In genomic region chr2:174820361-174820760, GRCh38 we compare ENCODE assay signal across 27 cellular contexts. TPM values are rescaled to one million over a fixed set of nuclear protein-coding genes. Genes with fewer than 3 reads are reported as not detected.
A peak's percentile ranks its signal among the peaks of the same experiment; 100 is the strongest.
DNase-seq lines count a peak whose midpoint lies in the region; ATAC-seq, FAIRE-seq and TF ChIP-seq lines count a peak whose summit lies in the region.
"Had no signal": no experiment of that assay in that cellular context is flagged by ENCODE, and none has a peak within 500 bp of the region (broad histone marks: within the 10 kb centered on the region; RNA-seq: fewer than 3 reads in every experiment).

No MANE protein-coding gene starts in this region.

- H2BK120ac ChIP-seq in neuronal stem cell (ENCODE audit: low read depth, low read length): no peak overlapping the region

- H3K36me3 ChIP-seq in neuronal stem cell (replicated peaks in 1 of 2; ENCODE audit: control insufficient read depth in 2 of 2, insufficient read depth in 2 of 2, low read length in 2 of 2) (peaks cover 15 to 77% of the 10 kb centered on the region in 2 donors), HepG2 (replicated peaks in 1 of 2; ENCODE audit: control insufficient read depth in 1 of 2, insufficient read depth in 2 of 2, low read length in 2 of 2) (no peaks in the 10 kb centered on the region)
- H3K36me3 ChIP-seq: BLaER1 treated with 17β-estradiol and CSF1 and Interleukin-3, amounts not matched to agents 10 nM and 100 nM had no signal

- peak overlapping the region; percentile 58 for H2BK12ac ChIP-seq in neuronal stem cell (ENCODE audit: low read length)

- TF ChIP-seq CTCF in WTC11 (IDR thresholded peaks at IDR 0.05) (no peak), endothelial cell (IDR thresholded peaks at IDR 0.05; ENCODE audit: unreplicated experiment) (no peak), HepG2 (CRISPR knock-in tag; IDR thresholded peaks at IDR 0.05) (no peak)

- TF ChIP-seq EP300 in HepG2 (IDR thresholded peaks at IDR 0.05; ENCODE audit: low read depth in 2 of 2, low read length in 2 of 2): no peak
- no peak for TF ChIP-seq EP300 in HepG2 (CRISPR knock-in tag; IDR thresholded peaks at IDR 0.05; ENCODE audit: borderline replicate concordance)

- POLR2A ChIA-PET in WTC11 (lab: Charles Lee): no interaction called here
- POLR2A ChIA-PET in HepG2 (lab: Yijun Ruan, JAX): no interaction called here

- no peak for TF ChIP-seq RAD21 in HepG2 (CRISPR knock-in tag; IDR thresholded peaks at IDR 0.05)

- peak overlapping the region in 1 of 2 donors; percentile 4 for H3K4me3 ChIP-seq in neuronal stem cell (ENCODE audit: low read length in 2 of 2)
- H3K4me3 ChIP-seq in HepG2 (replicated peaks in 1 of 3; ENCODE audit: insufficient read depth in 1 of 3, low read depth in 2 of 3, low read length in 3 of 3): no peak overlapping the region
- H3K4me3 ChIP-seq: A549; BLaER1 treated with 17β-estradiol and CSF1 and Interleukin-3, amounts not matched to agents 10 nM and 100 nM; GM23338; HAP-1 had no signal

- H3K4me2 ChIP-seq in neuronal stem cell (ENCODE audit: insufficient read depth, low read length, poor library complexity, severe bottlenecking): no peak overlapping the region
- no peak overlapping the region for H3K4me2 ChIP-seq in HepG2 (ENCODE audit: low read depth, low read length)
- H3K4me2 ChIP-seq: A549; BLaER1 treated with 17β-estradiol and CSF1 and Interleukin-3, amounts not matched to agents 10 nM and 100 nM; GM23338 had no signal

- H3K36me3 Mint-ChIP-seq in WTC11: peaks cover 34% of the 10 kb centered on the region
- peaks cover 19% of the 10 kb centered on the region for H3K36me3 Mint-ChIP-seq in endothelial cell (ENCODE audit: low read depth, unreplicated experiment)
- H3K36me3 Mint-ChIP-seq: CD14-positive monocyte had no signal

- H3K14ac ChIP-seq in neuronal stem cell (ENCODE audit: low read length): no peak overlapping the region

- TF ChIP-seq POLR2A in HepG2 (IDR thresholded peaks at IDR 0.05; ENCODE audit: insufficient read depth in 1 of 2, low read depth in 2 of 2, low read length in 2 of 2): no peak

- no peaks in the 10 kb centered on the region for H3K27me3 ChIP-seq in neuronal stem cell (ENCODE audit: control insufficient read depth in 3 of 3, insufficient read depth in 3 of 3, low read depth in 1 of 3, low read length in 3 of 3)
- H3K27me3 ChIP-seq in HepG2 (ENCODE audit: control insufficient read depth in 1 of 2, insufficient read depth in 2 of 2, low read length in 2 of 2): no peaks in the 10 kb centered on the region
- H3K27me3 ChIP-seq: BE2C; BLaER1 treated with 17β-estradiol and CSF1 and Interleukin-3, amounts not matched to agents 10 nM and 100 nM had no signal

- no peak overlapping the region for H3K23ac ChIP-seq in neuronal stem cell (ENCODE audit: low read depth, low read length, poor library complexity)

- intact Hi-C loops in HepG2 (cut with micrococcal nuclease; ENCODE audit: unreplicated experiment): no loop called here

- H3K4me1 ChIP-seq in neuronal stem cell (ENCODE audit: control insufficient read depth in 2 of 2, insufficient read depth in 1 of 2, low read depth in 1 of 2, low read length in 2 of 2) (no peaks in the 10 kb centered on the region), HepG2 (ENCODE audit: insufficient read depth, low read length) (no peaks in the 10 kb centered on the region)
- H3K4me1 ChIP-seq: BE2C; BLaER1 treated with 17β-estradiol and CSF1 and Interleukin-3, amounts not matched to agents 10 nM and 100 nM had no signal

- H3K27ac ChIP-seq in neuronal stem cell (replicated peaks; ENCODE audit: low read length) (no peak overlapping the region), HepG2 (ENCODE audit: extremely low read length, insufficient read depth, low read length) (no peak overlapping the region)
- H3K27ac ChIP-seq: A549; BLaER1 treated with 17β-estradiol and CSF1 and Interleukin-3, amounts not matched to agents 10 nM and 100 nM had no signal

- no peak overlapping the region for H2BK15ac ChIP-seq in neuronal stem cell (ENCODE audit: low read length)

- in situ Hi-C loops in HepG2 (cut with HindIII; ENCODE audit: extremely low pct_ligation_motif_present, low pct_unique_long_range_greater_than_20kb): no loop called here

- H4K91ac ChIP-seq in neuronal stem cell (ENCODE audit: low read depth, low read length, poor library complexity): no peak overlapping the region

- H3K9me3 Mint-ChIP-seq in WTC11 (peaks cover 22% of the 10 kb centered on the region), endothelial cell (ENCODE audit: unreplicated experiment) (no peaks in the 10 kb centered on the region)
- H3K9me3 Mint-ChIP-seq: CD4-positive, alpha-beta T cell; CD8-positive, alpha-beta memory T cell; GM23338; HFFc6 had no signal

- no peak overlapping the region for H4K8ac ChIP-seq in neuronal stem cell (ENCODE audit: low read depth, low read length)

- H3K18ac ChIP-seq in neuronal stem cell (ENCODE audit: low read length): peak overlapping the region; percentile 71

- H3K4me3 Mint-ChIP-seq in WTC11 (no peak overlapping the region), endothelial cell (ENCODE audit: unreplicated experiment) (peak overlapping the region; percentile 47)
- H3K4me3 Mint-ChIP-seq: CD14-positive monocyte; CD4-positive, alpha-beta T cell; CD8-positive, alpha-beta memory T cell; GM23338; HFFc6 had no signal

- H4K20me1 ChIP-seq in HepG2 (ENCODE audit: insufficient read depth, low read length): no peaks in the 10 kb centered on the region
- H4K20me1 ChIP-seq: BLaER1 treated with 17β-estradiol and CSF1 and Interleukin-3, amounts not matched to agents 10 nM and 100 nM had no signal

- no peak overlapping the region for H2BK5ac ChIP-seq in neuronal stem cell (ENCODE audit: low read length)

- no peak overlapping the region for H2AFZ ChIP-seq in neuronal stem cell (ENCODE audit: low read length)
- H2AFZ ChIP-seq in HepG2 (ENCODE audit: low read length): no peak overlapping the region
- H2AFZ ChIP-seq: GM23338 had no signal

- H3K4me1 Mint-ChIP-seq in WTC11: peaks cover 15% of the 10 kb centered on the region
- H3K4me1 Mint-ChIP-seq in endothelial cell (ENCODE audit: unreplicated experiment): peaks cover 4% of the 10 kb centered on the region
- H3K4me1 Mint-ChIP-seq: CD14-positive monocyte; CD8-positive, alpha-beta memory T cell had no signal

- no CpG with 5 or more reads among the region's 6 CpGs for WGBS in neuronal stem cell (ENCODE audit: extremely low coverage in 2 of 2, insufficient read length in 2 of 2, insufficient replicate concordance in 1 of 2), 2 donors
- 53% methylated on average over 6 of the region's 6 CpGs for WGBS in HepG2 (ENCODE audit: low lambda C conversion rate)

- H3K9ac ChIP-seq in neuronal stem cell (ENCODE audit: low read depth, low read length, poor library complexity): no peak overlapping the region
- H3K9ac ChIP-seq in HepG2 (ENCODE audit: insufficient read depth, low read depth, low read length): no peak overlapping the region
- H3K9ac ChIP-seq: BLaER1 treated with 17β-estradiol and CSF1 and Interleukin-3, amounts not matched to agents 10 nM and 100 nM had no signal

- ATAC-seq in WTC11 (no peak), HepG2 (no peak)
- ATAC-seq: A549, GM23338 had no signal

- H3K9me3 ChIP-seq in neuronal stem cell (replicated peaks in 1 of 2; ENCODE audit: control insufficient read depth in 2 of 2, insufficient read depth in 1 of 2, low read depth in 1 of 2, low read length in 2 of 2) (peaks cover 7 to 35% of the 10 kb centered on the region in 2 donors), HepG2 (ENCODE audit: low read length) (no peaks in the 10 kb centered on the region)
- H3K9me3 ChIP-seq: A549; BE2C; BLaER1 treated with 17β-estradiol and CSF1 and Interleukin-3, amounts not matched to agents 10 nM and 100 nM; HAP-1 had no signal

- peaks cover 3% of the 10 kb centered on the region for H3K79me1 ChIP-seq in neuronal stem cell (ENCODE audit: low read depth, low read length)

- CTCF ChIA-PET in WTC11 (lab: Charles Lee) (no interaction called here), HepG2 (lab: Yijun Ruan, JAX; ENCODE audit: low intra/inter-chr PET ratio, low total read pairs) (no interaction called here)

- DNase-seq in WTC11 (ENCODE audit: low spot score) (no peak), endothelial cell (ENCODE audit: low spot score) (no peak), neuronal stem cell (ENCODE audit: low spot score) (no peak), GDM1 (lab: John Stamatoyannopoulos, UW) (no peak), HepG2 (ENCODE audit: low spot score) (no peak), retina (no peak)
- no peak for DNase-seq in activated naive CD4-positive, alpha-beta T cell (lab: John Stamatoyannopoulos, UW)
- DNase-seq: 8988T; ACHN; AML-193; BE2C; CD4-positive, alpha-beta T cell; CD8-positive, alpha-beta memory T cell; DMS 273 treated with DMSO at 0.1 percent for 48 hours; DMS79; EL; GF-D8; HFFc6 had no signal

- no peaks in the 10 kb centered on the region for H3K79me2 ChIP-seq in HepG2 (ENCODE audit: insufficient read depth, low read length)

- H3K27ac Mint-ChIP-seq in WTC11 (0 out of 2 replicates have a peak overlapping the region, but pooled peaks have one; percentile 65), endothelial cell (ENCODE audit: unreplicated experiment) (peak overlapping the region; percentile 36)
- H3K27ac Mint-ChIP-seq: CD4-positive, alpha-beta T cell; CD8-positive, alpha-beta memory T cell; GM23338; HFFc6 had no signal

- H3K4ac ChIP-seq in neuronal stem cell (ENCODE audit: low read length): no peak overlapping the region

- no TSS peak for BruUV-seq in HepG2 (replicated peaks; lab: Mats Ljungman, UMichigan)

- H3K27me3 Mint-ChIP-seq in WTC11 (ENCODE audit: low read depth) (no peaks in the 10 kb centered on the region), endothelial cell (ENCODE audit: unreplicated experiment) (peaks cover 1% of the 10 kb centered on the region)

- FAIRE-seq in HepG2 (lab: Jason Lieb, UNC): no peak
- FAIRE-seq: A549, D721Med, GM12891, GM18507, H54 had no signal

- no peak overlapping the region for H2AK5ac ChIP-seq in neuronal stem cell (ENCODE audit: low read depth, low read length)

RNA-seq across cellular contexts. Expression of gene CHRNA1, which starts 56.1 kb away (rescaled TPM):
- not detected in 3 replicates for total RNA-seq in WTC11 (2021)
- 0.41 TPM for total RNA-seq in endothelial cell (ENCODE audit: unreplicated experiment)
- not detected for polyA plus RNA-seq in neuronal stem cell (2013, experiment 1 of 2)
- not detected for polyA plus RNA-seq in neuronal stem cell (2013, experiment 2 of 2)
- total RNA-seq in HepG2 (2016; rRNA removed; fragmentation: Illumina TruSeq; extraction: Trizol): not detected in 2 replicates
- total RNA-seq in HepG2 (2016; cell fraction: cytosol; rRNA removed; fragmentation: Illumina TruSeq; extraction: Trizol; ENCODE audit: low read depth): not detected in 2 replicates
- total RNA-seq in HepG2 (2016; cell fraction: insoluble cytoplasmic fraction; rRNA removed; fragmentation: Illumina TruSeq; extraction: Trizol): not detected in 2 replicates
- total RNA-seq in HepG2 (2016; cell fraction: membrane; rRNA removed; fragmentation: Illumina TruSeq; extraction: Trizol): not detected in 2 replicates
- total RNA-seq in HepG2 (2016; cell fraction: nucleus; rRNA removed; fragmentation: Illumina TruSeq; extraction: Trizol): not detected in 2 replicates
- not detected in 2 replicates for polyA plus RNA-seq in HepG2 (2011; rRNA removed)
- not detected in 2 replicates for polyA plus RNA-seq in HepG2 (2011; cell fraction: cytosol; rRNA removed)
- not detected in 2 replicates for polyA plus RNA-seq in HepG2 (2011; cell fraction: nucleus; rRNA removed)
- not detected in 2 replicates for polyA plus RNA-seq in HepG2 (2012)
- not detected in 2 replicates for polyA plus RNA-seq in HepG2 (2016; cell fraction: cytosol; fragmentation: Illumina TruSeq; extraction: Trizol; ENCODE audit: low read depth)
- not detected in 2 replicates for polyA plus RNA-seq in HepG2 (2016; cell fraction: insoluble cytoplasmic fraction; fragmentation: Illumina TruSeq; extraction: Trizol; ENCODE audit: low read depth)
- not detected in 2 replicates for polyA plus RNA-seq in HepG2 (2016; cell fraction: membrane; fragmentation: Illumina TruSeq; extraction: Trizol; ENCODE audit: low read depth)
- not detected in 2 replicates for polyA plus RNA-seq in HepG2 (2016; cell fraction: nucleus; fragmentation: Illumina TruSeq; extraction: Trizol; ENCODE audit: insufficient read depth, low read depth)
- polyA minus RNA-seq in HepG2 (2011; rRNA and poly(A)+ RNA removed; ENCODE audit: low replicate concordance): not detected in 2 replicates
- not detected in 2 replicates for polyA minus RNA-seq in HepG2 (2011; cell fraction: cytosol; rRNA and poly(A)+ RNA removed)
- not detected in 2 replicates for polyA minus RNA-seq in HepG2 (2011; cell fraction: nucleus; rRNA and poly(A)+ RNA removed)
- total RNA-seq: CD8-positive, alpha-beta memory T cell; GM23338 had no signal
- polyA plus RNA-seq: A549, CD14-positive monocyte, GM23338 had no signal
